26 cellular contexts compared by ENCODE assay signal in genomic region chr4:142556613-142557012, GRCh38.
DNase-seq lines count a peak whose midpoint lies in the region; ATAC-seq and TF ChIP-seq lines count a peak whose summit lies in the region.
"Had no signal": no experiment of that assay in that cellular context is flagged by ENCODE, and none has a peak within 500 bp of the region (broad histone marks: within the 10 kb centered on the region; RNA-seq: fewer than 3 reads in every experiment).

No MANE protein-coding gene starts in this region.

- H3K27ac ChIP-seq in breast epithelium: no peak overlapping the region
- H3K27ac ChIP-seq: colonic mucosa, epithelial cell of prostate had no signal

- H3K4me1 ChIP-seq in breast epithelium: no peaks in the 10 kb centered on the region
- H3K4me1 ChIP-seq: colonic mucosa had no signal

- H3K9me3 ChIP-seq in breast epithelium: no peaks in the 10 kb centered on the region
- H3K9me3 ChIP-seq: colonic mucosa, SK-N-SH had no signal

- no peak for TF ChIP-seq CTCF in MCF 10A (IDR thresholded peaks at IDR 0.05; ENCODE audit: unreplicated experiment)
- TF ChIP-seq CTCF in breast epithelium (IDR thresholded peaks at IDR 0.05): no peak

- H3K4me3 ChIP-seq in breast epithelium: no peak overlapping the region
- H3K4me3 ChIP-seq: colonic mucosa had no signal

- H3K4me3 Mint-ChIP-seq in activated CD4-positive, alpha-beta T cell treated with anti-CD3 and anti-CD28 coated beads, Interleukin-2, amount 10 ng/mL, durations not matched to agents 24 days and 14 days: peak overlapping the region; percentile 64
- no peak overlapping the region for H3K4me3 Mint-ChIP-seq in MCF 10A (ENCODE audit: unreplicated experiment)
- no peak overlapping the region for H3K4me3 Mint-ChIP-seq in activated naive CD8-positive, alpha-beta T cell treated with anti-CD3 and anti-CD28 coated beads, Interleukin-2, amount 50 U/mL, for 24 hours
- H3K4me3 Mint-ChIP-seq: CD14-positive monocyte, IgD-negative memory B cell, immature natural killer cell, nephron, type B pancreatic cell had no signal

- CTCF ChIA-PET in MCF 10A (lab: Yijun Ruan, JAX): interaction anchor here (0.7 kb wide), 1 partner anchor 68 kb away, joined by 3 read pairs; no protein-coding TSS in a partner anchor

- H3K9me3 Mint-ChIP-seq in activated CD4-positive, alpha-beta T cell treated with anti-CD3 and anti-CD28 coated beads, Interleukin-2, amount 10 ng/mL, durations not matched to agents 24 days and 14 days: peaks cover 3% of the 10 kb centered on the region
- no peaks in the 10 kb centered on the region for H3K9me3 Mint-ChIP-seq in MCF 10A (ENCODE audit: unreplicated experiment)
- no peaks in the 10 kb centered on the region for H3K9me3 Mint-ChIP-seq in activated naive CD8-positive, alpha-beta T cell treated with anti-CD3 and anti-CD28 coated beads, Interleukin-2, amount 50 U/mL, for 24 hours
- H3K9me3 Mint-ChIP-seq: nephron, type B pancreatic cell had no signal

- no TSS peak for BruUV-seq in MCF 10A (replicated peaks; lab: Mats Ljungman, UMichigan)

- no peaks in the 10 kb centered on the region for H3K27me3 ChIP-seq in breast epithelium
- H3K27me3 ChIP-seq: colonic mucosa had no signal

- H3K27ac Mint-ChIP-seq in activated CD4-positive, alpha-beta T cell treated with anti-CD3 and anti-CD28 coated beads, Interleukin-2, amount 10 ng/mL, durations not matched to agents 24 days and 14 days: peak overlapping the region; percentile 83
- H3K27ac Mint-ChIP-seq in MCF 10A (ENCODE audit: low read depth, unreplicated experiment): peak overlapping the region; percentile 43
- H3K27ac Mint-ChIP-seq in activated naive CD8-positive, alpha-beta T cell treated with anti-CD3 and anti-CD28 coated beads, Interleukin-2, amount 50 U/mL, for 24 hours: peak overlapping the region; percentile 20
- H3K27ac Mint-ChIP-seq: CD14-positive monocyte, IgD-negative memory B cell, immature natural killer cell, nephron, type B pancreatic cell had no signal

- DNase-seq in activated CD4-positive, alpha-beta T cell treated with anti-CD3 and anti-CD28 coated beads, Interleukin-2, amount 10 ng/mL, durations not matched to agents 24 days and 14 days: no peak
- no peak for DNase-seq in activated CD4-positive, alpha-beta T cell treated with anti-CD3 and anti-CD28 coated beads, Interleukin-2, amount 50 U/mL, for 48 hours
- DNase-seq in MCF 10A (ENCODE audit: unreplicated experiment): no peak
- no peak for DNase-seq in breast epithelium (ENCODE audit: low spot score in 2 of 2)
- no peak for DNase-seq in activated naive CD8-positive, alpha-beta T cell treated with anti-CD3 and anti-CD28 coated beads, Interleukin-2, amount 50 U/mL, for 24 hours
- DNase-seq in epidermal melanocyte (ENCODE audit: insufficient read length, low spot score): no peak
- no peak for DNase-seq in T1000 (lab: John Stamatoyannopoulos, UW)
- DNase-seq in erythroblast (lab: John Stamatoyannopoulos, UW): no peak
- DNase-seq: activated CD8-positive, alpha-beta memory T cell treated with anti-CD3 and anti-CD28 coated beads, Interleukin-2, amount 50 U/mL, for 4 hours; aorta; colonic mucosa; effector CD4-positive, alpha-beta T cell; GOT3; immature natural killer cell; left colon; NCI-H1048; NCI-H1694; NCI-H748 treated with DMSO at 0.1 percent for 48 hours; SK-N-SH; stimulated activated CD4-positive, alpha-beta T cell treated with anti-CD3 and anti-CD28 coated beads, Interleukin-4, amount 100 ng/mL, for 4 hours had no signal

- POLR2A ChIA-PET in MCF 10A (lab: Yijun Ruan, JAX): interaction anchor here (0.6 to 0.7 kb wide), 3 partner anchors 54 to 545 kb away, joined by 3 to 4 read pairs (median 4); no protein-coding TSS in a partner anchor

- H3K4me1 Mint-ChIP-seq in activated CD4-positive, alpha-beta T cell treated with anti-CD3 and anti-CD28 coated beads, Interleukin-2, amount 10 ng/mL, durations not matched to agents 24 days and 14 days: peaks cover 57% of the 10 kb centered on the region
- peaks cover 12% of the 10 kb centered on the region for H3K4me1 Mint-ChIP-seq in MCF 10A (ENCODE audit: insufficient read depth, unreplicated experiment)
- H3K4me1 Mint-ChIP-seq in activated naive CD8-positive, alpha-beta T cell treated with anti-CD3 and anti-CD28 coated beads, Interleukin-2, amount 50 U/mL, for 24 hours: peaks cover 21% of the 10 kb centered on the region
- H3K4me1 Mint-ChIP-seq: IgD-negative memory B cell, immature natural killer cell had no signal

- no peaks in the 10 kb centered on the region for H3K27me3 Mint-ChIP-seq in activated CD4-positive, alpha-beta T cell treated with anti-CD3 and anti-CD28 coated beads, Interleukin-2, amount 10 ng/mL, durations not matched to agents 24 days and 14 days
- H3K27me3 Mint-ChIP-seq in MCF 10A (ENCODE audit: insufficient read depth, unreplicated experiment): no peaks in the 10 kb centered on the region
- no peaks in the 10 kb centered on the region for H3K27me3 Mint-ChIP-seq in activated naive CD8-positive, alpha-beta T cell treated with anti-CD3 and anti-CD28 coated beads, Interleukin-2, amount 50 U/mL, for 24 hours
- H3K27me3 Mint-ChIP-seq: type B pancreatic cell had no signal

- TF ChIP-seq POLR2A in breast epithelium (IDR thresholded peaks at IDR 0.05): no peak
- no peak for TF ChIP-seq POLR2A in erythroblast (IDR thresholded peaks at IDR 0.05; ENCODE audit: low read length)

- intact Hi-C loops in activated CD4-positive, alpha-beta T cell treated with anti-CD3 and anti-CD28 coated beads, Interleukin-2, amount 10 ng/mL, durations not matched to agents 24 days and 14 days (cut with micrococcal nuclease): loop anchor here (1.0 to 2.0 kb wide), 2 partner anchors 9 to 150 kb away; no protein-coding TSS in a partner anchor
- intact Hi-C loops in MCF 10A (cut with micrococcal nuclease) (loop anchor here (10.0 kb wide), 2 partner anchors 202 to 288 kb away; partner anchors contain the start of gene INPP4B), breast epithelium (cut with DNase I; ENCODE audit: low total_unique reads) (no loop called here)

- ATAC-seq in activated naive CD8-positive, alpha-beta T cell treated with anti-CD3 and anti-CD28 coated beads, Interleukin-2, amount 50 U/mL, for 24 hours: peak; percentile 35
- ATAC-seq: Right ventricle myocardium inferior had no signal

- H3K36me3 Mint-ChIP-seq in activated CD4-positive, alpha-beta T cell treated with anti-CD3 and anti-CD28 coated beads, Interleukin-2, amount 10 ng/mL, durations not matched to agents 24 days and 14 days (ENCODE audit: low read depth): peaks cover 5% of the 10 kb centered on the region
- no peaks in the 10 kb centered on the region for H3K36me3 Mint-ChIP-seq in MCF 10A (ENCODE audit: insufficient read depth, unreplicated experiment)
- no peaks in the 10 kb centered on the region for H3K36me3 Mint-ChIP-seq in activated naive CD8-positive, alpha-beta T cell treated with anti-CD3 and anti-CD28 coated beads, Interleukin-2, amount 50 U/mL, for 24 hours (ENCODE audit: low read depth)
- H3K36me3 Mint-ChIP-seq: CD14-positive monocyte, IgD-negative memory B cell, type B pancreatic cell had no signal

- no peaks in the 10 kb centered on the region for H3K36me3 ChIP-seq in breast epithelium
- H3K36me3 ChIP-seq: colonic mucosa had no signal

Comparison
In these comparisons a context has a peak if more than half of its experiments do, and no peak if none do; other contexts are left out.
1. H3K27ac Mint-ChIP-seq: peak in every context shown above with its lines; median percentile 83 in activated CD4-positive, alpha-beta T cell treated with anti-CD3 and anti-CD28 coated beads, Interleukin-2, amount 10 ng/mL, durations not matched to agents 24 days and 14 days; 43 in MCF 10A; 20 in activated naive CD8-positive, alpha-beta T cell treated with anti-CD3 and anti-CD28 coated beads, Interleukin-2, amount 50 U/mL, for 24 hours.